ENCODE assay signal across 24 cellular contexts in genomic region chr2:241592126-241592845, GRCh38. TPM values are rescaled to one million over a fixed set of nuclear protein-coding genes. Genes with fewer than 3 reads are reported as not detected.
DNase-seq lines count a peak whose midpoint lies in the region; ATAC-seq and TF ChIP-seq lines count a peak whose summit lies in the region.
"Had no signal": no experiment of that assay in that cellular context is flagged by ENCODE, and none has a peak within 500 bp of the region (broad histone marks: within the 10 kb centered on the region; RNA-seq: fewer than 3 reads in every experiment).

No MANE protein-coding gene starts in this region.

- TF ChIP-seq CTCF in nephron progenitor cell (IDR thresholded peaks at IDR 0.05) (no peak), sigmoid colon (IDR thresholded peaks at IDR 0.05) (no peak)

- H3K9me3 Mint-ChIP-seq in nephron progenitor cell, result no peaks in the 10 kb centered on the region

- no peak for TF ChIP-seq EP300 in sigmoid colon (IDR thresholded peaks at IDR 0.05)

- intact Hi-C loops in right cardiac atrium (cut with DNase I) (no loop called here), cardiac septum (cut with DNase I) (no loop called here), sigmoid colon (cut with DNase I) (no loop called here)

- peaks cover 5% of the 10 kb centered on the region for H3K36me3 Mint-ChIP-seq in nephron progenitor cell (ENCODE audit: low read depth)

- H3K4me1 Mint-ChIP-seq in nephron progenitor cell, result no peaks in the 10 kb centered on the region
- H3K4me1 Mint-ChIP-seq: H9 had no signal

- DNase-seq in right cardiac atrium, result no peak
- DNase-seq in cardiac septum (ENCODE audit: low spot score), result no peak
- DNase-seq in nephron progenitor cell, result no peak
- DNase-seq in sigmoid colon, result peak; percentile 42
- no peak for DNase-seq in NCI-H2029 (lab: John Stamatoyannopoulos, UW)
- DNase-seq: AML-193; C1 segment of cervical spinal cord; CD8-positive, alpha-beta T cell; DND-41; H9; NCI-H1105; NCI-H146; NCI-H2081; NCI-H2171; NCI-H345; NCI-H524; NCI-H82; OCI-M1; Right ventricle myocardium superior had no signal

- H3K27ac Mint-ChIP-seq in nephron progenitor cell, result peak overlapping the region; percentile 82
- H3K27ac Mint-ChIP-seq: CD8-positive, alpha-beta T cell; H9 had no signal

- 90% methylated on average over 18 of the region's 18 CpGs for WGBS in right cardiac atrium
- WGBS in sigmoid colon, 2 donors, result 94% methylated on average over 18 of the region's 18 CpGs

- no peak overlapping the region for H3K4me3 ChIP-seq in right cardiac atrium (ENCODE audit: low read length)
- H3K4me3 ChIP-seq in sigmoid colon, result no peak overlapping the region
- H3K4me3 ChIP-seq: GM12878 had no signal

- no peaks in the 10 kb centered on the region for H3K27me3 Mint-ChIP-seq in nephron progenitor cell (ENCODE audit: low read depth, poor library complexity)

- no peak overlapping the region for H3K27ac ChIP-seq in right cardiac atrium (ENCODE audit: low read length)
- no peak overlapping the region for H3K27ac ChIP-seq in sigmoid colon
- H3K27ac ChIP-seq: HL-60, KMS-11 had no signal

- H3K27me3 ChIP-seq in right cardiac atrium (ENCODE audit: control insufficient read depth, insufficient read depth) (no peaks in the 10 kb centered on the region), sigmoid colon (no peaks in the 10 kb centered on the region)

- no peaks in the 10 kb centered on the region for H3K9me3 ChIP-seq in right cardiac atrium (ENCODE audit: control insufficient read depth, low read length)
- peaks cover 0 to 5% (median 1%) of the 10 kb centered on the region in 4 donors for H3K9me3 ChIP-seq in sigmoid colon

- TF ChIP-seq POLR2A in sigmoid colon (IDR thresholded peaks at IDR 0.05), result no peak

- H3K4me3 Mint-ChIP-seq in nephron progenitor cell, result no peak overlapping the region
- H3K4me3 Mint-ChIP-seq: CD8-positive, alpha-beta T cell; H9 had no signal

- peaks cover 0 to 64% (median 19%) of the 10 kb centered on the region in 4 donors for H3K36me3 ChIP-seq in sigmoid colon

- H3K4me1 ChIP-seq in right cardiac atrium (ENCODE audit: control insufficient read depth, insufficient read depth, low read length), result no peaks in the 10 kb centered on the region
- no peaks in the 10 kb centered on the region for H3K4me1 ChIP-seq in sigmoid colon

- ATAC-seq in right cardiac atrium (peak; percentile 22 to 34), GM21825 (IDR thresholded peaks at IDR 0.05; ENCODE audit: unreplicated experiment) (no peak)
- no peak for ATAC-seq in activated CD4-positive, CD25-positive, alpha-beta regulatory T cell treated with anti-CD3 and anti-CD28 coated beads, Interleukin-2, amount 50 U/mL, for 24 hours
- ATAC-seq: CD8-positive, alpha-beta T cell; GM12878 had no signal

RNA-seq across cellular contexts. Expression of gene BOK, which starts 33.7 kb away (rescaled TPM):
- total RNA-seq in right cardiac atrium (10 to 100 TPM in 1 of 4 donors, 1 to 10 TPM in 3; 2.8 to 15.0 (median 3.9) TPM), cardiac septum (4.5 TPM), sigmoid colon (100 to 1,000 TPM in 1 of 4 donors, 10 to 100 TPM in 3; 46.6 to 112 (median 81.0) TPM)
- polyA plus RNA-seq in right cardiac atrium (3.5 TPM), sigmoid colon (10 to 100 TPM in 1 of 3 donors, 1 to 10 TPM in 2; 6.2 to 12.7 (median 8.4) TPM)
- total RNA-seq: CD8-positive, alpha-beta T cell had no signal

RNA-seq across cellular contexts. Expression of gene THAP4, which starts 44.7 kb away (rescaled TPM):
- total RNA-seq in right cardiac atrium (100 to 1,000 TPM in 1 of 4 donors, 10 to 100 TPM in 3; 74.2 to 103 (median 90.3) TPM), cardiac septum (73.2 TPM), sigmoid colon (10 to 100 TPM; 28.9 to 44.7 (median 38.4) TPM)
- polyA plus RNA-seq in right cardiac atrium (126 TPM), sigmoid colon (100 to 1,000 TPM in 2 of 3 donors, 10 to 100 TPM in 1; 69.3 to 112 (median 109) TPM)

RNA-seq across cellular contexts. Expression of gene ATG4B, which starts 45.2 kb away (rescaled TPM):
- total RNA-seq in right cardiac atrium (10 to 100 TPM; 46.5 to 53.8 (median 47.5) TPM), cardiac septum (46.4 TPM), sigmoid colon (10 to 100 TPM; 35.2 to 69.8 (median 45.2) TPM)
- polyA plus RNA-seq in right cardiac atrium (40.3 TPM), sigmoid colon (10 to 100 TPM; 27.6 to 70.7 (median 29.4) TPM)

Comparison
In these comparisons a context has a peak if more than half of its experiments do, and no peak if none do; other contexts are left out.
1. ATAC-seq: peak in right cardiac atrium (2 of 2); none in activated CD4-positive, CD25-positive, alpha-beta regulatory T cell treated with anti-CD3 and anti-CD28 coated beads, Interleukin-2, amount 50 U/mL, for 24 hours (0 of 2) and GM21825 (single experiment).